Comparison of ENCODE assay signal across 2 cellular contexts in genomic region chr15:50418041-50418583, GRCh38.
TF ChIP-seq lines count a peak whose summit lies in the region.

No MANE protein-coding gene starts in this region.

TF ChIP-seq in HepG2, 621 proteins besides CTCF, POLR2A, EP300 and RAD21 (continued from another document):
- TF ChIP-seq ZBTB43 (CRISPR knock-in tag; conservative IDR thresholded peaks at IDR 0.05) (no peak), FOSL2 (CRISPR knock-in tag; IDR thresholded peaks at IDR 0.05) (0 out of 2 replicates have a peak, but pooled peaks have one; percentile 30), CEBPB (IDR thresholded peaks at IDR 0.05; ENCODE audit: borderline replicate concordance, low read depth, low read length) (peak; percentile 55; the same call in 1 of the 2 replicates), FOXP1 (IDR thresholded peaks at IDR 0.05) (no peak), FOXP1 (CRISPR knock-in tag; IDR thresholded peaks at IDR 0.05) (no peak), ZNF136 (CRISPR knock-in tag; IDR thresholded peaks at IDR 0.05; ENCODE audit: low read depth) (no peak), MAFF (IDR thresholded peaks at IDR 0.05; ENCODE audit: low read depth, low read length) (no peak), ATF4 (CRISPR knock-in tag; IDR thresholded peaks at IDR 0.05) (peak in 1 of 2 experiments; percentile 95; a peak in 2 of 4 replicates), ZBTB21 (CRISPR knock-in tag; IDR thresholded peaks at IDR 0.05) (peak; percentile 66), E2F2 (CRISPR knock-in tag; IDR thresholded peaks at IDR 0.05; ENCODE audit: borderline replicate concordance) (no peak), YEATS2 (CRISPR knock-in tag; IDR thresholded peaks at IDR 0.05; ENCODE audit: borderline replicate concordance) (no peak)
TF ChIP-seq in HepG2: peak in this region for 5.

TF ChIP-seq in HEK293, 187 proteins besides CTCF, POLR2A, EP300 and RAD21 (continues in another document):
- TF ChIP-seq, protein P1, sequence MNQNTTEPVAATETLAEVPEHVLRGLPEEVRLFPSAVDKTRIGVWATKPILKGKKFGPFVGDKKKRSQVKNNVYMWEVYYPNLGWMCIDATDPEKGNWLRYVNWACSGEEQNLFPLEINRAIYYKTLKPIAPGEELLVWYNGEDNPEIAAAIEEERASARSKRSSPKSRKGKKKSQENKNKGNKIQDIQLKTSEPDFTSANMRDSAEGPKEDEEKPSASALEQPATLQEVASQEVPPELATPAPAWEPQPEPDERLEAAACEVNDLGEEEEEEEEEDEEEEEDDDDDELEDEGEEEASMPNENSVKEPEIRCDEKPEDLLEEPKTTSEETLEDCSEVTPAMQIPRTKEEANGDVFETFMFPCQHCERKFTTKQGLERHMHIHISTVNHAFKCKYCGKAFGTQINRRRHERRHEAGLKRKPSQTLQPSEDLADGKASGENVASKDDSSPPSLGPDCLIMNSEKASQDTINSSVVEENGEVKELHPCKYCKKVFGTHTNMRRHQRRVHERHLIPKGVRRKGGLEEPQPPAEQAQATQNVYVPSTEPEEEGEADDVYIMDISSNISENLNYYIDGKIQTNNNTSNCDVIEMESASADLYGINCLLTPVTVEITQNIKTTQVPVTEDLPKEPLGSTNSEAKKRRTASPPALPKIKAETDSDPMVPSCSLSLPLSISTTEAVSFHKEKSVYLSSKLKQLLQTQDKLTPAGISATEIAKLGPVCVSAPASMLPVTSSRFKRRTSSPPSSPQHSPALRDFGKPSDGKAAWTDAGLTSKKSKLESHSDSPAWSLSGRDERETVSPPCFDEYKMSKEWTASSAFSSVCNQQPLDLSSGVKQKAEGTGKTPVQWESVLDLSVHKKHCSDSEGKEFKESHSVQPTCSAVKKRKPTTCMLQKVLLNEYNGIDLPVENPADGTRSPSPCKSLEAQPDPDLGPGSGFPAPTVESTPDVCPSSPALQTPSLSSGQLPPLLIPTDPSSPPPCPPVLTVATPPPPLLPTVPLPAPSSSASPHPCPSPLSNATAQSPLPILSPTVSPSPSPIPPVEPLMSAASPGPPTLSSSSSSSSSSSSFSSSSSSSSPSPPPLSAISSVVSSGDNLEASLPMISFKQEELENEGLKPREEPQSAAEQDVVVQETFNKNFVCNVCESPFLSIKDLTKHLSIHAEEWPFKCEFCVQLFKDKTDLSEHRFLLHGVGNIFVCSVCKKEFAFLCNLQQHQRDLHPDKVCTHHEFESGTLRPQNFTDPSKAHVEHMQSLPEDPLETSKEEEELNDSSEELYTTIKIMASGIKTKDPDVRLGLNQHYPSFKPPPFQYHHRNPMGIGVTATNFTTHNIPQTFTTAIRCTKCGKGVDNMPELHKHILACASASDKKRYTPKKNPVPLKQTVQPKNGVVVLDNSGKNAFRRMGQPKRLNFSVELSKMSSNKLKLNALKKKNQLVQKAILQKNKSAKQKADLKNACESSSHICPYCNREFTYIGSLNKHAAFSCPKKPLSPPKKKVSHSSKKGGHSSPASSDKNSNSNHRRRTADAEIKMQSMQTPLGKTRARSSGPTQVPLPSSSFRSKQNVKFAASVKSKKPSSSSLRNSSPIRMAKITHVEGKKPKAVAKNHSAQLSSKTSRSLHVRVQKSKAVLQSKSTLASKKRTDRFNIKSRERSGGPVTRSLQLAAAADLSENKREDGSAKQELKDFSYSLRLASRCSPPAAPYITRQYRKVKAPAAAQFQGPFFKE (tag by site-specific recombination; IDR thresholded peaks at IDR 0.05; ENCODE audit: borderline replicate concordance) = no peak
- TF ChIP-seq ZBTB17 (tag by site-specific recombination; IDR thresholded peaks at IDR 0.05) (peak; percentile 84), SP7 (tag by site-specific recombination; IDR thresholded peaks at IDR 0.05) (peak; percentile 31; the same call in 1 of the 2 replicates), ZNF398 (tag by site-specific recombination; IDR thresholded peaks at IDR 0.05) (0 out of 2 replicates have a peak, but pooled peaks have one; percentile 23), ZBTB21 (tag by site-specific recombination; IDR thresholded peaks at IDR 0.05) (peak; percentile 87), ZNF660 (tag by site-specific recombination; IDR thresholded peaks at IDR 0.05) (peak; percentile 65; the same call in 1 of the 2 replicates), ZNF518A (tag by site-specific recombination; conservative IDR thresholded peaks at IDR 0.05; ENCODE audit: low read depth) (peak; percentile 59), ZNF280C (tag by site-specific recombination; IDR thresholded peaks at IDR 0.05) (no peak), ZNF10 (tag by site-specific recombination; IDR thresholded peaks at IDR 0.05) (0 out of 2 replicates have a peak, but pooled peaks have one; percentile 38), ZNF530 (tag by site-specific recombination; IDR thresholded peaks at IDR 0.05; ENCODE audit: low read depth) (no peak), ZNF561 (tag by site-specific recombination; IDR thresholded peaks at IDR 0.05; ENCODE audit: borderline replicate concordance) (no peak), ZNF335 (tag by site-specific recombination; conservative IDR thresholded peaks at IDR 0.05) (peak; percentile 34; the same call in 1 of the 2 replicates), ZBTB7A (tag by site-specific recombination; IDR thresholded peaks at IDR 0.05; ENCODE audit: low read depth) (no peak), ZNF580 (tag by site-specific recombination; IDR thresholded peaks at IDR 0.05) (no peak), SCRT2 (tag by site-specific recombination; IDR thresholded peaks at IDR 0.05) (peak; percentile 80), ZIC2 (tag by site-specific recombination; IDR thresholded peaks at IDR 0.05) (no peak), ZNF184 (tag by site-specific recombination; IDR thresholded peaks at IDR 0.05) (no peak), KLF8 (tag by site-specific recombination; IDR thresholded peaks at IDR 0.05) (0 out of 2 replicates have a peak, but pooled peaks have one; percentile 15), ZNF426 (tag by site-specific recombination; IDR thresholded peaks at IDR 0.05) (no peak), ZNF785 (tag by site-specific recombination; IDR thresholded peaks at IDR 0.05) (0 out of 2 replicates have a peak, but pooled peaks have one; percentile 46), GLIS2 (tag by site-specific recombination; IDR thresholded peaks at IDR 0.05) (peak; percentile 63), YY2 (tag by site-specific recombination; IDR thresholded peaks at IDR 0.05) (peak; percentile 93; the same call in 1 of the 2 replicates), ZFP69B (tag by site-specific recombination; IDR thresholded peaks at IDR 0.05) (peak; percentile 61; the same call in 1 of the 2 replicates), ZBTB20 (tag by site-specific recombination; IDR thresholded peaks at IDR 0.05) (peak; percentile 80), KLF1 (tag by site-specific recombination; IDR thresholded peaks at IDR 0.05) (peak; percentile 20; the same call in 1 of the 2 replicates)
- TF ChIP-seq, protein P2, sequence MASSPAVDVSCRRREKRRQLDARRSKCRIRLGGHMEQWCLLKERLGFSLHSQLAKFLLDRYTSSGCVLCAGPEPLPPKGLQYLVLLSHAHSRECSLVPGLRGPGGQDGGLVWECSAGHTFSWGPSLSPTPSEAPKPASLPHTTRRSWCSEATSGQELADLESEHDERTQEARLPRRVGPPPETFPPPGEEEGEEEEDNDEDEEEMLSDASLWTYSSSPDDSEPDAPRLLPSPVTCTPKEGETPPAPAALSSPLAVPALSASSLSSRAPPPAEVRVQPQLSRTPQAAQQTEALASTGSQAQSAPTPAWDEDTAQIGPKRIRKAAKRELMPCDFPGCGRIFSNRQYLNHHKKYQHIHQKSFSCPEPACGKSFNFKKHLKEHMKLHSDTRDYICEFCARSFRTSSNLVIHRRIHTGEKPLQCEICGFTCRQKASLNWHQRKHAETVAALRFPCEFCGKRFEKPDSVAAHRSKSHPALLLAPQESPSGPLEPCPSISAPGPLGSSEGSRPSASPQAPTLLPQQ (tag by site-specific recombination; IDR thresholded peaks at IDR 0.05) = peak; percentile 92
- TF ChIP-seq, protein P3, sequence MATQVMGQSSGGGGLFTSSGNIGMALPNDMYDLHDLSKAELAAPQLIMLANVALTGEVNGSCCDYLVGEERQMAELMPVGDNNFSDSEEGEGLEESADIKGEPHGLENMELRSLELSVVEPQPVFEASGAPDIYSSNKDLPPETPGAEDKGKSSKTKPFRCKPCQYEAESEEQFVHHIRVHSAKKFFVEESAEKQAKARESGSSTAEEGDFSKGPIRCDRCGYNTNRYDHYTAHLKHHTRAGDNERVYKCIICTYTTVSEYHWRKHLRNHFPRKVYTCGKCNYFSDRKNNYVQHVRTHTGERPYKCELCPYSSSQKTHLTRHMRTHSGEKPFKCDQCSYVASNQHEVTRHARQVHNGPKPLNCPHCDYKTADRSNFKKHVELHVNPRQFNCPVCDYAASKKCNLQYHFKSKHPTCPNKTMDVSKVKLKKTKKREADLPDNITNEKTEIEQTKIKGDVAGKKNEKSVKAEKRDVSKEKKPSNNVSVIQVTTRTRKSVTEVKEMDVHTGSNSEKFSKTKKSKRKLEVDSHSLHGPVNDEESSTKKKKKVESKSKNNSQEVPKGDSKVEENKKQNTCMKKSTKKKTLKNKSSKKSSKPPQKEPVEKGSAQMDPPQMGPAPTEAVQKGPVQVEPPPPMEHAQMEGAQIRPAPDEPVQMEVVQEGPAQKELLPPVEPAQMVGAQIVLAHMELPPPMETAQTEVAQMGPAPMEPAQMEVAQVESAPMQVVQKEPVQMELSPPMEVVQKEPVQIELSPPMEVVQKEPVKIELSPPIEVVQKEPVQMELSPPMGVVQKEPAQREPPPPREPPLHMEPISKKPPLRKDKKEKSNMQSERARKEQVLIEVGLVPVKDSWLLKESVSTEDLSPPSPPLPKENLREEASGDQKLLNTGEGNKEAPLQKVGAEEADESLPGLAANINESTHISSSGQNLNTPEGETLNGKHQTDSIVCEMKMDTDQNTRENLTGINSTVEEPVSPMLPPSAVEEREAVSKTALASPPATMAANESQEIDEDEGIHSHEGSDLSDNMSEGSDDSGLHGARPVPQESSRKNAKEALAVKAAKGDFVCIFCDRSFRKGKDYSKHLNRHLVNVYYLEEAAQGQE (tag by site-specific recombination; IDR thresholded peaks at IDR 0.05) = peak; percentile 85
- TF ChIP-seq, protein P4, sequence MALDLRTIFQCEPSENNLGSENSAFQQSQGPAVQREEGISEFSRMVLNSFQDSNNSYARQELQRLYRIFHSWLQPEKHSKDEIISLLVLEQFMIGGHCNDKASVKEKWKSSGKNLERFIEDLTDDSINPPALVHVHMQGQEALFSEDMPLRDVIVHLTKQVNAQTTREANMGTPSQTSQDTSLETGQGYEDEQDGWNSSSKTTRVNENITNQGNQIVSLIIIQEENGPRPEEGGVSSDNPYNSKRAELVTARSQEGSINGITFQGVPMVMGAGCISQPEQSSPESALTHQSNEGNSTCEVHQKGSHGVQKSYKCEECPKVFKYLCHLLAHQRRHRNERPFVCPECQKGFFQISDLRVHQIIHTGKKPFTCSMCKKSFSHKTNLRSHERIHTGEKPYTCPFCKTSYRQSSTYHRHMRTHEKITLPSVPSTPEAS (tag by site-specific recombination; IDR thresholded peaks at IDR 0.05) = no peak
